In the genomic region with DNA sequence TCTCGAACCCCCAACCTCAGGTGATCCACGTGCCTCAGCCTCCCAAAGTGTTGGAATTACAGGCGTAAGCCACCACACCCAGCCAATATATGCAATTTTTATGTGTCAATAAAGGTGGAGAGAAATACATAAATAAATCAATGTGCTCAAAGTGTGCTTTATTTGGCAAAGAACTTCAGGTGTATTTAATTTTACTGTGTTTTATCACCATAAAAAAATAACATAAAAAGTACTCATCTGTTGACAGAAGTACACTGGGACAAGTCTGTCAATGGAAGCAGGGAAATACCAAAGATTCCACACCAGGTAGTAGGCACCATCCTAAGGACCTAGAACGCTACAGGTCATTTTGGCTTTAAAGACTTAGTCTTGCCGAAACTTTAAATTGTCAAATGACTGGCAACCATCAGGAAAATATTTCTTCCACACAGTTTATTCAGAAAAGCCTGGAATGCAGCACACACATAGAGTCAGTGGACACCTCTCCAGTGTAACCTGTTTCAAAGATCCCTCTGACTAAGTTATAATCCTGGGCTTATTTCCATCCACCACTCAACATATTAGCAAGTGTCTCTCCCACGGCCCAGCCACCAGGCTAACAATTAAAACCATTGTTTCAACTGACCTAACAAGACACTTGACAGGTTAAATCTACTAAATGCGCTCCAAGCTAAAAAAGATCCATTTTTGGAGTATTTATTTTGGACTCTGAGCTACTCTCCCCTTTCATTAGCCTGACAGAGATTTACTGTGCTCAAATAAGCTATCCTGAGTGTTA, we compare ENCODE assay signal across 17 cellular contexts. TPM values are rescaled to one million over a fixed set of nuclear protein-coding genes. Genes with fewer than 3 reads are reported as not detected.
DNase-seq lines count a peak whose midpoint lies in the region; ATAC-seq and TF ChIP-seq lines count a peak whose summit lies in the region.
"Had no signal": no experiment of that assay in that cellular context is flagged by ENCODE, and none has a peak within 500 bp of the region (broad histone marks: within the 10 kb centered on the region; RNA-seq: fewer than 3 reads in every experiment).

No MANE protein-coding gene starts in this region.

- H3K36me3 ChIP-seq in IMR-90 (ENCODE audit: control insufficient read depth, insufficient read depth, low read length) = no peaks in the 10 kb centered on the region

- 88% methylated on average over 2 of the region's 7 CpGs; no CpG with 5 or more reads in 1 of the 2 experiments for WGBS in IMR-90 (ENCODE audit: extremely low coverage in 2 of 2, insufficient read length in 1 of 2), 2 experiments

- TF ChIP-seq RAD21 in IMR-90 (IDR thresholded peaks at IDR 0.05; ENCODE audit: low read length) = no peak

- no peak for TF ChIP-seq POLR2A in IMR-90 (IDR thresholded peaks at IDR 0.05; ENCODE audit: low read depth, low read length)

- H3K23ac ChIP-seq in IMR-90 (ENCODE audit: low read depth, low read length) = peak overlapping the region; percentile 31; the same call in 1 of the 2 replicates

- H3K9ac ChIP-seq in IMR-90 (ENCODE audit: low read depth, low read length) = no peak overlapping the region

- POLR2A ChIA-PET in IMR-90 (lab: Charles Lee; ENCODE audit: unreplicated experiment) (no interaction called here), WTC11 (lab: Charles Lee) (no interaction called here)

- H3K27me3 Mint-ChIP-seq in T-helper 2 cell treated with Interferon-gamma antibody and Interleukin-4, amounts not matched to agents 5 μg/mL and 100 μg/mL, for 36 hours (ENCODE audit: low read depth) = no peaks in the 10 kb centered on the region
- no peaks in the 10 kb centered on the region; the same call in none of the 2 replicates for H3K27me3 Mint-ChIP-seq in WTC11 (ENCODE audit: low read depth)
- H3K27me3 Mint-ChIP-seq: type B pancreatic cell had no signal

- no peak overlapping the region for H3K4me3 ChIP-seq in IMR-90 (ENCODE audit: insufficient read depth, low read depth, low read length)

- intact Hi-C loops in IMR-90 (cut with micrococcal nuclease) = loop anchor here (5.0 kb wide), 2 partner anchors 379 to 394 kb away; a partner anchor contains a TSS

- no peak overlapping the region for H4K5ac ChIP-seq in IMR-90 (ENCODE audit: low read depth, low read length)

- H3K36me3 Mint-ChIP-seq in T-helper 2 cell treated with Interferon-gamma antibody and Interleukin-4, amounts not matched to agents 5 μg/mL and 100 μg/mL, for 36 hours (ENCODE audit: low read depth) = peaks cover 40% of the 10 kb centered on the region
- no peaks in the 10 kb centered on the region for H3K36me3 Mint-ChIP-seq in WTC11
- H3K36me3 Mint-ChIP-seq: type B pancreatic cell had no signal

- H2BK15ac ChIP-seq in IMR-90 (ENCODE audit: low read depth, low read length) = no peak overlapping the region

- H2BK5ac ChIP-seq in IMR-90 (ENCODE audit: low read depth, low read length, poor library complexity, severe bottlenecking) = no peak overlapping the region

- H2BK20ac ChIP-seq in IMR-90 (ENCODE audit: low read depth, low read length) = no peak overlapping the region

- H3K4me3 Mint-ChIP-seq in T-helper 2 cell treated with Interferon-gamma antibody and Interleukin-4, amounts not matched to agents 5 μg/mL and 100 μg/mL, for 36 hours = peak overlapping the region; percentile 79
- no peak overlapping the region for H3K4me3 Mint-ChIP-seq in WTC11
- H3K4me3 Mint-ChIP-seq: type B pancreatic cell had no signal

- peaks cover 18 to 71% of the 10 kb centered on the region in 2 experiments for H3K79me1 ChIP-seq in IMR-90 (ENCODE audit: low read depth in 1 of 2, low read length in 2 of 2)

- peaks cover 54% of the 10 kb centered on the region for H4K20me1 ChIP-seq in IMR-90 (ENCODE audit: insufficient read depth, low read length)

- TF ChIP-seq CTCF in IMR-90 (conservative IDR thresholded peaks at IDR 0.05; ENCODE audit: low read depth, low read length) (no peak), WTC11 (IDR thresholded peaks at IDR 0.05) (no peak)

- no peak overlapping the region for H3K56ac ChIP-seq in IMR-90 (ENCODE audit: extremely low read depth, insufficient read depth, low read length)

- H3K27me3 ChIP-seq in IMR-90 (ENCODE audit: control insufficient read depth, insufficient read depth, low read length) = no peaks in the 10 kb centered on the region

- dilution Hi-C loops in IMR-90 (cut with HindIII; ENCODE audit: low sequenced_read_pairs, unreplicated experiment) = no loop called here

- no peak overlapping the region for H3K14ac ChIP-seq in IMR-90 (replicated peaks; ENCODE audit: low read depth, low read length)

- H3K27ac Mint-ChIP-seq in T-helper 2 cell treated with Interferon-gamma antibody and Interleukin-4, amounts not matched to agents 5 μg/mL and 100 μg/mL, for 36 hours = no peak overlapping the region
- H3K27ac Mint-ChIP-seq in WTC11 = peak overlapping the region; percentile 53; the same call in 1 of the 2 replicates
- H3K27ac Mint-ChIP-seq: type B pancreatic cell had no signal

- no peak for DNase-seq in T-helper 2 cell treated with Interferon-gamma antibody and Interleukin-4, amounts not matched to agents 5 μg/mL and 100 μg/mL, for 36 hours (ENCODE audit: low spot score)
- DNase-seq in T-helper 2 cell (no peak), IMR-90 (no peak), WTC11 (ENCODE audit: low spot score) (no peak), medulla oblongata (ENCODE audit: extremely low spot score) (peak; percentile 8), AG08395 (ENCODE audit: low spot score) (no peak), OCI-M2 (lab: John Stamatoyannopoulos, UW; ENCODE audit: unreplicated experiment) (no peak), GM19238 (ENCODE audit: insufficient read length, low spot score) (no peak)
- DNase-seq: activated effector memory CD4-positive, alpha-beta T cell treated with Interleukin-2 at 50 U/mL for 16 hours; dermis blood vessel endothelial cell; left cardiac atrium; NCI-H2107; NK-92 treated with Interleukin-12 subunit alpha and Interleukin-12 subunit beta, amount 100 ng/mL, for 24 hours; occipital lobe; stimulated activated CD4-positive, alpha-beta T cell treated with anti-CD3 and anti-CD28 coated beads, Interleukin-4, amount 100 ng/mL, for 4 hours; T1000 had no signal

- H2BK120ac ChIP-seq in IMR-90 (ENCODE audit: low read depth, low read length) = no peak overlapping the region

- no TSS peak for BruUV-seq in IMR-90 (replicated peaks; lab: Mats Ljungman, UMichigan)

- CTCF ChIA-PET in IMR-90 (lab: Yijun Ruan, JAX) = no interaction called here
- CTCF ChIA-PET in WTC11 (lab: Charles Lee) = no interaction called here

- H3K4ac ChIP-seq in IMR-90 (ENCODE audit: low read depth, low read length) = no peak overlapping the region

- H3K9me3 ChIP-seq in IMR-90 (ENCODE audit: control insufficient read depth, insufficient read depth, low read length) = no peaks in the 10 kb centered on the region

- in situ Hi-C loops in IMR-90 (cut with MboI; ENCODE audit: low sequenced_read_pairs) = loop anchor here (25.0 kb wide), 1 partner anchor 379 kb away; a partner anchor contains a TSS

- peaks cover 62% of the 10 kb centered on the region for H3K4me1 Mint-ChIP-seq in T-helper 2 cell treated with Interferon-gamma antibody and Interleukin-4, amounts not matched to agents 5 μg/mL and 100 μg/mL, for 36 hours (ENCODE audit: low read depth)
- peaks cover 38% of the 10 kb centered on the region for H3K4me1 Mint-ChIP-seq in WTC11

- no peak overlapping the region for H2AK5ac ChIP-seq in IMR-90 (ENCODE audit: low read depth, low read length)

- H4K91ac ChIP-seq in IMR-90 (ENCODE audit: insufficient read depth, low read depth, low read length) = no peak overlapping the region

- H3K4me2 ChIP-seq in IMR-90 (ENCODE audit: low read depth, low read length) = peak overlapping the region; percentile 30; the same call in 1 of the 2 replicates

- H4K8ac ChIP-seq in IMR-90 (ENCODE audit: low read depth in 2 of 2, low read length in 2 of 2) = no peak overlapping the region

- H3K9me1 ChIP-seq in IMR-90 (ENCODE audit: insufficient read depth, low read length) = peaks cover 3% of the 10 kb centered on the region; the same call in 1 of the 2 replicates

- no peaks in the 10 kb centered on the region for H3K9me3 Mint-ChIP-seq in T-helper 2 cell treated with Interferon-gamma antibody and Interleukin-4, amounts not matched to agents 5 μg/mL and 100 μg/mL, for 36 hours
- H3K9me3 Mint-ChIP-seq in WTC11 = no peaks in the 10 kb centered on the region
- H3K9me3 Mint-ChIP-seq: type B pancreatic cell had no signal

- H3K4me1 ChIP-seq in IMR-90 (ENCODE audit: control insufficient read depth, insufficient read depth, low read length) = peaks cover 2% of the 10 kb centered on the region

- no peak overlapping the region for H2AFZ ChIP-seq in IMR-90 (replicated peaks; ENCODE audit: low read length, poor library complexity)

- no peak overlapping the region for H3K18ac ChIP-seq in IMR-90 (ENCODE audit: low read depth, low read length)

- ATAC-seq in IMR-90 (ENCODE audit: low read depth) = no peak
- ATAC-seq in WTC11 = no peak
- ATAC-seq: left cardiac atrium had no signal

- no peak overlapping the region for H2AK9ac ChIP-seq in IMR-90 (replicated peaks; ENCODE audit: low read depth, low read length, poor library complexity)

- no peak overlapping the region for H3K27ac ChIP-seq in IMR-90 (ENCODE audit: insufficient read depth, low read length)

TF ChIP-seq in IMR-90, 13 proteins besides CTCF, POLR2A, EP300 and RAD21 (continues in another document):
- TF ChIP-seq RFX5 (IDR thresholded peaks at IDR 0.05; ENCODE audit: low read depth, low read length) = no peak
- no peak for TF ChIP-seq MAZ (IDR thresholded peaks at IDR 0.05; ENCODE audit: borderline replicate concordance, low read depth, low read length)

TF ChIP-seq in WTC11, 78 proteins besides CTCF, POLR2A, EP300 and RAD21 (continues in another document):
- no peak for TF ChIP-seq FOXP1 (CRISPR knock-in tag; IDR thresholded peaks at IDR 0.05; ENCODE audit: borderline replicate concordance)
- TF ChIP-seq JUN (CRISPR knock-in tag; IDR thresholded peaks at IDR 0.05) = no peak
- TF ChIP-seq TEAD4 (CRISPR knock-in tag; IDR thresholded peaks at IDR 0.05) = no peak

RNA-seq across cellular contexts. Expression of a gene that starts 4.2 kb away (rescaled TPM):
- total RNA-seq in IMR-90 (2012; rRNA removed) = 38.0 and 44.6 TPM in 2 replicates
- polyA plus RNA-seq in IMR-90 (2012; rRNA removed) = 23.4 and 29.7 TPM in 2 replicates
- 24.3 and 49.5 TPM in 2 replicates for polyA plus RNA-seq in IMR-90 (2012; cell fraction: cytosol; rRNA removed)
- polyA plus RNA-seq in IMR-90 (2012; cell fraction: nucleus; rRNA removed; ENCODE audit: low replicate concordance) = 8.9 and 20.0 TPM in 2 replicates
- total RNA-seq in WTC11 (2021) = 44.6 to 58.8 TPM (median 57.8 TPM) in 3 replicates

RNA-seq across cellular contexts. Expression of a gene that starts 15.8 kb away (rescaled TPM):
- total RNA-seq in IMR-90 (2012; rRNA removed) (62.9 and 139 TPM in 2 replicates), WTC11 (2021) (74.7 to 96.4 TPM (median 89.1 TPM) in 3 replicates)
- polyA plus RNA-seq in IMR-90 (2012; rRNA removed) = 61.3 and 85.4 TPM in 2 replicates
- 4.8 and 9.7 TPM in 2 replicates for polyA plus RNA-seq in IMR-90 (2012; cell fraction: cytosol; rRNA removed)
- polyA plus RNA-seq in IMR-90 (2012; cell fraction: nucleus; rRNA removed; ENCODE audit: low replicate concordance) = 10.1 and 67.5 TPM in 2 replicates

RNA-seq across cellular contexts. Expression of a gene that starts 38.8 kb away (rescaled TPM):
- total RNA-seq in IMR-90 (2012; rRNA removed) = 7.5 and 20.0 TPM in 2 replicates
- 4.7 and 5.8 TPM in 2 replicates for polyA plus RNA-seq in IMR-90 (2012; rRNA removed)
- polyA plus RNA-seq in IMR-90 (2012; cell fraction: cytosol; rRNA removed) = 2.0 and 2.2 TPM in 2 replicates
- polyA plus RNA-seq in IMR-90 (2012; cell fraction: nucleus; rRNA removed; ENCODE audit: low replicate concordance) = 1.2 and 2.8 TPM in 2 replicates
- total RNA-seq in WTC11 (2021) = 21.1 to 22.8 TPM (median 21.4 TPM) in 3 replicates
